In genomic region chr9:99231708-99232107, GRCh38 we compare ENCODE assay signal across 9 cellular contexts.
DNase-seq lines count a peak whose midpoint lies in the region; ATAC-seq and TF ChIP-seq lines count a peak whose summit lies in the region.
"Had no signal": no experiment of that assay in that cellular context is flagged by ENCODE, and none has a peak within 500 bp of the region (broad histone marks: within the 10 kb centered on the region; RNA-seq: fewer than 3 reads in every experiment).

No MANE protein-coding gene starts in this region.

- TF ChIP-seq CTCF in SU-DHL-6 (IDR thresholded peaks at IDR 0.05; ENCODE audit: insufficient read depth, low read length, poor library complexity, severe bottlenecking) (peak; percentile 96), fibroblast of mammary gland (conservative IDR thresholded peaks at IDR 0.05; ENCODE audit: control insufficient read depth, insufficient read depth, low read depth, low read length) (peak; percentile 65)

- H3K27me3 ChIP-seq in SU-DHL-6 (ENCODE audit: low read length): no peaks in the 10 kb centered on the region

- no peak for ATAC-seq in HG03135 (IDR thresholded peaks at IDR 0.05; ENCODE audit: unreplicated experiment)
- ATAC-seq: right cardiac atrium had no signal

- H3K4me2 ChIP-seq in SU-DHL-6 (ENCODE audit: low read depth, low read length, poor library complexity, severe bottlenecking): peak overlapping the region; percentile 21

- no peaks in the 10 kb centered on the region for H3K9me2 ChIP-seq in SU-DHL-6 (replicated peaks; ENCODE audit: insufficient read depth, low read length)

- H3K9ac ChIP-seq in SU-DHL-6 (ENCODE audit: low read length): peak overlapping the region; percentile 8; the same call in 1 of the 2 replicates

- H3K79me2 ChIP-seq in SU-DHL-6 (ENCODE audit: insufficient read depth, low read length): peaks cover 1% of the 10 kb centered on the region

- H3K36me3 ChIP-seq in SU-DHL-6 (ENCODE audit: low read length): peaks cover 42% of the 10 kb centered on the region

- peak overlapping the region; percentile 99 for H3K27ac ChIP-seq in SU-DHL-6 (ENCODE audit: low read depth, low read length)

- H4K20me1 ChIP-seq in SU-DHL-6 (ENCODE audit: low read depth, low read length): no peaks in the 10 kb centered on the region

- H3K4me3 ChIP-seq in SU-DHL-6 (ENCODE audit: insufficient read depth, low read length, poor library complexity, severe bottlenecking) (no peak overlapping the region), fibroblast of mammary gland (ENCODE audit: control insufficient read depth, low read depth, low read length) (no peak overlapping the region)

- H3K9me3 ChIP-seq in SU-DHL-6 (ENCODE audit: insufficient read depth, low read length): peaks cover 4% of the 10 kb centered on the region; the same call in 1 of the 2 replicates

- H3F3A ChIP-seq in SU-DHL-6 (ENCODE audit: insufficient read depth): peaks cover 77% of the 10 kb centered on the region

- DNase-seq in activated effector memory CD4-positive, alpha-beta T cell treated with anti-CD3 and anti-CD28 coated beads, Interleukin-2, amount 50 U/mL, for 16 hours: peak; percentile 75
- DNase-seq in activated effector memory CD4-positive, alpha-beta T cell treated with Interleukin-2 at 50 U/mL for 16 hours: no peak
- DNase-seq in fibroblast of mammary gland (ENCODE audit: low read depth) (peak; percentile 22), NCI-H1092 treated with DMSO at 0.1 percent for 48 hours (lab: John Stamatoyannopoulos, UW) (no peak), GOT3 (lab: John Stamatoyannopoulos, UW) (no peak)
- peak; percentile 48 for DNase-seq in stimulated activated CD4-positive, alpha-beta T cell treated with anti-CD3 and anti-CD28 coated beads, Interleukin-4, amount 100 ng/mL, for 1 hour

- no peak overlapping the region for H2AFZ ChIP-seq in SU-DHL-6 (ENCODE audit: low read depth, low read length, severe bottlenecking)

Comparison
In these comparisons a context has a peak if more than half of its experiments do, and no peak if none do; other contexts are left out.
1. DNase-seq: peak in activated effector memory CD4-positive, alpha-beta T cell treated with anti-CD3 and anti-CD28 coated beads, Interleukin-2, amount 50 U/mL, for 16 hours (single experiment), fibroblast of mammary gland (single experiment) and stimulated activated CD4-positive, alpha-beta T cell treated with anti-CD3 and anti-CD28 coated beads, Interleukin-4, amount 100 ng/mL, for 1 hour (single experiment); none in activated effector memory CD4-positive, alpha-beta T cell treated with Interleukin-2 at 50 U/mL for 16 hours (single experiment), NCI-H1092 treated with DMSO at 0.1 percent for 48 hours (single experiment) and GOT3 (single experiment).